20 cellular contexts compared by ENCODE assay signal in the genomic region with DNA sequence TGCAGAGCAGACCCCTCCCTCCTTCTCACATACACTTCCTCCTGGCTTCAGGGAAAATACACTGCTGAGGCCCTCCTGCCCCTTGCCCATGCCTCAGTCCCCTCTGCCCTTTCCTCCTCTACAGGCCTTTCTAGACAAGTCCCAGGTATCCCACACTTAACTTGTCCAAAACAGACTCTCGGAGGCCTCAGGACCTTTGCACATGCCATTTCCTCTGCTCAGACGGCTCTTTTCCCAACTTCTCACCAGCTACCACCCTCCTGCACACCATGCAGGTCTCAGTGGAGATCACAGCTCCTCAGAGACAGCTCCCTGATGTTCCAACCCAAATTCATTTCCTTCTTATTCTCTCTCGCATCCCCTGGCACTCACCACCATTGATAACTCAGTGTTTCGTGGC. TPM values are rescaled to one million over a fixed set of nuclear protein-coding genes. Genes with fewer than 3 reads are reported as not detected.
DNase-seq lines count a peak whose midpoint lies in the region; ATAC-seq and TF ChIP-seq lines count a peak whose summit lies in the region.
"Had no signal": no experiment of that assay in that cellular context is flagged by ENCODE, and none has a peak within 500 bp of the region (broad histone marks: within the 10 kb centered on the region; RNA-seq: fewer than 3 reads in every experiment).

No MANE protein-coding gene starts in this region.

- intact Hi-C loops in right cardiac atrium (cut with DNase I), result no loop called here
- intact Hi-C loops in Right ventricle myocardium superior (cut with DNase I), result no loop called here
- intact Hi-C loops in gastrocnemius medialis (cut with DNase I; ENCODE audit: low total_unique reads), result no loop called here

- peak overlapping the region; percentile 51 for H2AK5ac ChIP-seq in mesendoderm (ENCODE audit: low read length)

- peaks cover 13% of the 10 kb centered on the region for H3K4me1 ChIP-seq in right cardiac atrium (ENCODE audit: control insufficient read depth, insufficient read depth, low read length)
- peaks cover 4% of the 10 kb centered on the region for H3K4me1 ChIP-seq in HEK293 (ENCODE audit: control insufficient read depth, insufficient read depth, low read length)
- H3K4me1 ChIP-seq in mesendoderm (ENCODE audit: control insufficient read depth, low read depth, low read length), result peaks cover 4% of the 10 kb centered on the region
- H3K4me1 ChIP-seq in gastrocnemius medialis, result peaks cover 63 to 66% of the 10 kb centered on the region in 2 donors

- no peak overlapping the region for H2BK120ac ChIP-seq in mesendoderm (ENCODE audit: low read depth, low read length)

- H3K27ac ChIP-seq in right cardiac atrium (ENCODE audit: low read length) (peak overlapping the region; percentile 12), HEK293 (ENCODE audit: extremely low read depth, low read depth, low read length) (no peak overlapping the region), mesendoderm (ENCODE audit: low read depth, low read length) (no peak overlapping the region), gastrocnemius medialis (peak overlapping the region; percentile 90 to 100 (median 99))
- H3K27ac ChIP-seq: C4-2B had no signal

- TF ChIP-seq CTCF in HEK293 (tag by site-specific recombination; IDR thresholded peaks at IDR 0.05) (no peak), gastrocnemius medialis (IDR thresholded peaks at IDR 0.05 in 4 of 5, conservative IDR thresholded peaks at IDR 0.05 in 1 of 5) (no peak), omental fat pad (IDR thresholded peaks at IDR 0.05) (no peak)

- no peak overlapping the region for H3K4ac ChIP-seq in mesendoderm (ENCODE audit: low read depth, low read length)

- H3K27me3 ChIP-seq in right cardiac atrium (ENCODE audit: control insufficient read depth, insufficient read depth) (no peaks in the 10 kb centered on the region), mesendoderm (ENCODE audit: insufficient read depth, low read length, poor library complexity) (no peaks in the 10 kb centered on the region), gastrocnemius medialis (no peaks in the 10 kb centered on the region)

- H3K23ac ChIP-seq in mesendoderm (ENCODE audit: low read length), result no peak overlapping the region

- H2BK15ac ChIP-seq in mesendoderm (replicated peaks; ENCODE audit: low read depth), result no peak overlapping the region

- peaks cover 10% of the 10 kb centered on the region for H3K79me1 ChIP-seq in mesendoderm (ENCODE audit: low read length)

- no peak overlapping the region for H3K9ac ChIP-seq in mesendoderm (ENCODE audit: low read length)
- H3K9ac ChIP-seq: SK-N-SH had no signal

- H3K4me3 ChIP-seq in right cardiac atrium (ENCODE audit: low read length), result no peak overlapping the region
- H3K4me3 ChIP-seq in HEK293 (ENCODE audit: low read depth, low read length), result no peak overlapping the region
- H3K4me3 ChIP-seq in mesendoderm (ENCODE audit: low read length), result no peak overlapping the region
- H3K4me3 ChIP-seq in gastrocnemius medialis, result no peak overlapping the region
- H3K4me3 ChIP-seq: K562 had no signal

- no peak for DNase-seq in right cardiac atrium
- no peak for DNase-seq in Right ventricle myocardium superior
- no peak for DNase-seq in mesendoderm
- no peak for DNase-seq in gastrocnemius medialis
- DNase-seq in NCI-H1092 (lab: John Stamatoyannopoulos, UW), result no peak
- DNase-seq in activated CD4-positive, alpha-beta T cell treated with anti-CD3 and anti-CD28 coated beads for 48 hours, result no peak
- no peak for DNase-seq in omental fat pad (ENCODE audit: low spot score)
- DNase-seq: CD8-positive, alpha-beta T cell; DMS79 treated with DMSO at 0.1 percent for 48 hours; GF-D8; Kasumi-1; MV-4-11; NCI-H2029 treated with DMSO at 0.1 percent for 48 hours; NCI-H2227 treated with DMSO at 0.1 percent for 48 hours; NCI-H510A; NCI-H69; SK-N-SH had no signal

- no peak overlapping the region for H3K56ac ChIP-seq in mesendoderm (ENCODE audit: low read length)

- CTCF ChIA-PET in HEK293 (lab: Yijun Ruan, JAX), result interaction anchor here (0.6 to 2.2 kb wide), 2 partner anchors 95 to 102 kb away, joined by 3 to 6 read pairs; no protein-coding TSS in a partner anchor

- no peak overlapping the region for H4K8ac ChIP-seq in mesendoderm (ENCODE audit: low read depth, low read length)

- in situ Hi-C loops in gastrocnemius medialis (cut with MboI; ENCODE audit: low sequenced_read_pairs in 4 of 4), result loop anchor here in 1 of 4 donors (10.0 kb wide), 1 partner anchor 95 kb away; no protein-coding TSS in a partner anchor

- H3K36me3 ChIP-seq in HEK293 (ENCODE audit: control insufficient read depth in 2 of 2, insufficient read depth in 1 of 2, low read length in 2 of 2), result no peaks in the 10 kb centered on the region
- H3K36me3 ChIP-seq in mesendoderm (ENCODE audit: control insufficient read depth, insufficient read depth, low read length), result no peaks in the 10 kb centered on the region
- H3K36me3 ChIP-seq in gastrocnemius medialis, result no peaks in the 10 kb centered on the region

- no peak overlapping the region for H2BK5ac ChIP-seq in mesendoderm (ENCODE audit: low read length)

- WGBS in right cardiac atrium, result 87% methylated on average over 4 of the region's 4 CpGs
- WGBS in mesendoderm (ENCODE audit: extremely low coverage, insufficient coverage, low lambda C conversion rate), result no CpG with 5 or more reads among the region's 4 CpGs

- H3K79me2 ChIP-seq in mesendoderm (ENCODE audit: control insufficient read depth, insufficient read depth, low read length), result peaks cover 13% of the 10 kb centered on the region

- H4K5ac ChIP-seq in mesendoderm (ENCODE audit: low read length), result no peak overlapping the region

- H3K18ac ChIP-seq in mesendoderm (ENCODE audit: low read length), result no peak overlapping the region

- ATAC-seq in right cardiac atrium (no peak), Right ventricle myocardium superior (ENCODE audit: poor library complexity) (no peak), gastrocnemius medialis (no peak), omental fat pad (ENCODE audit: low FRiP score) (no peak)
- ATAC-seq: CD8-positive, alpha-beta T cell; K562 had no signal

- no peak for TF ChIP-seq POLR2A in gastrocnemius medialis (IDR thresholded peaks at IDR 0.05)

- no peak overlapping the region for H3K4me2 ChIP-seq in mesendoderm (ENCODE audit: low read length)
- H3K4me2 ChIP-seq: SK-N-SH had no signal

- H3K9me3 ChIP-seq in right cardiac atrium (ENCODE audit: control insufficient read depth, low read length) (no peaks in the 10 kb centered on the region), HEK293 (ENCODE audit: control insufficient read depth, insufficient read depth, low read depth, low read length) (peaks cover 2% of the 10 kb centered on the region; the same call in 1 of the 2 replicates), gastrocnemius medialis (no peaks in the 10 kb centered on the region)
- H3K9me3 ChIP-seq: SK-N-SH had no signal

- POLR2A ChIA-PET in HEK293 (lab: Yijun Ruan, JAX), result interaction anchor here (1.2 to 2.6 kb wide), 2 partner anchors 11 to 137 kb away, joined by 4 to 10 read pairs; a partner anchor contains a TSS

TF ChIP-seq in HEK293, 187 proteins besides CTCF, POLR2A, EP300 and RAD21:
- TF ChIP-seq ZSCAN23 (tag by site-specific recombination; IDR thresholded peaks at IDR 0.05), result no peak
- peak; percentile 88 for TF ChIP-seq ZNF623 (tag by site-specific recombination; IDR thresholded peaks at IDR 0.05)

RNA-seq across cellular contexts. Expression of a gene that starts 11.7 kb away (rescaled TPM):
- total RNA-seq in right cardiac atrium (10 to 100 TPM; 42.3 to 79.5 (median 52.2) TPM), Right ventricle myocardium superior (51.4 TPM), gastrocnemius medialis (100 to 1,000 TPM; 103 to 298 (median 201) TPM), omental fat pad (10 to 100 TPM; 22.2 to 68.0 (median 31.9) TPM)
- polyA plus RNA-seq in right cardiac atrium, result 36.4 TPM
- polyA plus RNA-seq in mesendoderm (2013, experiment 1 of 2), result 6.7 TPM
- polyA plus RNA-seq in mesendoderm (2013, experiment 2 of 2), result 5.8 TPM

Comparison
In these comparisons a context has a peak if more than half of its experiments do, and no peak if none do; other contexts are left out.
1. H3K27ac ChIP-seq: peak in right cardiac atrium (single experiment) and gastrocnemius medialis (4 of 4); none in HEK293 (single experiment) and mesendoderm (single experiment).